Comparison of ENCODE assay signal across 21 cellular contexts in genomic region chr7:100892364-100893317, GRCh38. TPM values are rescaled to one million over a fixed set of nuclear protein-coding genes. Genes with fewer than 3 reads are reported as not detected.
DNase-seq lines count a peak whose midpoint lies in the region; ATAC-seq and TF ChIP-seq lines count a peak whose summit lies in the region.
"Had no signal": no experiment of that assay in that cellular context is flagged by ENCODE, and none has a peak within 500 bp of the region (broad histone marks: within the 10 kb centered on the region; RNA-seq: fewer than 3 reads in every experiment).

No MANE protein-coding gene starts in this region.

- H3K4me3 ChIP-seq in skeletal muscle tissue (ENCODE audit: low read length in 3 of 3): peak overlapping the region; percentile 49 to 75 (median 63)
- H3K4me3 ChIP-seq: adrenal gland, upper lobe of left lung had no signal

- peaks cover 9% of the 10 kb centered on the region for H3K27me3 Mint-ChIP-seq in activated naive CD8-positive, alpha-beta T cell
- peaks cover 42% of the 10 kb centered on the region for H3K27me3 Mint-ChIP-seq in activated naive CD8-positive, alpha-beta T cell treated with anti-CD3 and anti-CD28 coated beads, Interleukin-2, amount 50 U/mL, for 24 hours
- H3K27me3 Mint-ChIP-seq in T-cell (peaks cover 24 to 43% of the 10 kb centered on the region in 2 donors), mesothelial cell of epicardium (ENCODE audit: low read depth) (peaks cover 13% of the 10 kb centered on the region)

- H3K36me3 ChIP-seq in skeletal muscle tissue (ENCODE audit: control insufficient read depth in 3 of 3, insufficient read depth in 3 of 3, low read length in 3 of 3): peaks cover 19 to 23% (median 20%) of the 10 kb centered on the region in 3 donors

- no peak overlapping the region for H3K27ac ChIP-seq in skeletal muscle tissue (ENCODE audit: low read depth, low read length)
- H3K27ac ChIP-seq: adrenal gland, upper lobe of left lung had no signal

- H3K4me3 Mint-ChIP-seq in activated naive CD8-positive, alpha-beta T cell: peak overlapping the region; percentile 22
- no peak overlapping the region for H3K4me3 Mint-ChIP-seq in activated naive CD8-positive, alpha-beta T cell treated with anti-CD3 and anti-CD28 coated beads, Interleukin-2, amount 50 U/mL, for 24 hours
- peak overlapping the region in 2 of 3 donors; percentile 6 to 79 for H3K4me3 Mint-ChIP-seq in T-cell
- H3K4me3 Mint-ChIP-seq in mesothelial cell of epicardium: peak overlapping the region; percentile 77

- no peaks in the 10 kb centered on the region for H3K9me3 Mint-ChIP-seq in activated naive CD8-positive, alpha-beta T cell (ENCODE audit: low read depth)
- H3K9me3 Mint-ChIP-seq in activated naive CD8-positive, alpha-beta T cell treated with anti-CD3 and anti-CD28 coated beads, Interleukin-2, amount 50 U/mL, for 24 hours: no peaks in the 10 kb centered on the region
- H3K9me3 Mint-ChIP-seq in T-cell (no peaks in the 10 kb centered on the region), mesothelial cell of epicardium (no peaks in the 10 kb centered on the region)

- H3K9me3 ChIP-seq in skeletal muscle tissue (ENCODE audit: control insufficient read depth in 3 of 3, low read length in 3 of 3): no peaks in the 10 kb centered on the region
- H3K9me3 ChIP-seq: adrenal gland, upper lobe of left lung had no signal

- POLR2A ChIA-PET in T-cell (lab: Charles Lee): no interaction called here

- TF ChIP-seq CTCF in mesothelial cell of epicardium (IDR thresholded peaks at IDR 0.05; ENCODE audit: unreplicated experiment): no peak

- DNase-seq in activated naive CD8-positive, alpha-beta T cell treated with anti-CD3 and anti-CD28 coated beads, Interleukin-2, amount 50 U/mL, for 24 hours: no peak
- DNase-seq in T-cell: no peak
- DNase-seq in mesothelial cell of epicardium (ENCODE audit: low spot score in 2 of 2, unreplicated experiment in 2 of 2): no peak
- no peak for DNase-seq in GDM1 (lab: John Stamatoyannopoulos, UW)
- no peak for DNase-seq in NCI-H1417 treated with DMSO at 0.1 percent for 48 hours (lab: John Stamatoyannopoulos, UW)
- DNase-seq in epidermal melanocyte (ENCODE audit: insufficient read length, low spot score): no peak
- DNase-seq: activated CD4-positive, CD25-positive, alpha-beta regulatory T cell; activated CD8-positive, alpha-beta memory T cell treated with anti-CD3 and anti-CD28 coated beads for 24 hours; CD4-positive, CD25-positive, alpha-beta regulatory T cell; central memory CD4-positive, alpha-beta T cell; left colon; NCI-H187 treated with DMSO at 0.1 percent for 48 hours; SHP77 treated with DMSO at 0.1 percent for 48 hours; stimulated activated CD4-positive, alpha-beta T cell treated with anti-CD3 and anti-CD28 coated beads, Interleukin-15, amount 100 ng/mL, for 24 hours; stimulated activated naive CD4-positive, alpha-beta T cell; T-helper 2 cell had no signal

- peaks cover 4 to 9% (median 6%) of the 10 kb centered on the region in 3 donors for H3K27me3 ChIP-seq in skeletal muscle tissue (ENCODE audit: control insufficient read depth in 3 of 3, insufficient read depth in 3 of 3, low read length in 3 of 3)

- H3K9ac ChIP-seq in skeletal muscle tissue (ENCODE audit: low read depth in 1 of 3, low read length in 3 of 3): peak overlapping the region; percentile 68 to 87 (median 84)

- ATAC-seq in activated naive CD8-positive, alpha-beta T cell treated with anti-CD3 and anti-CD28 coated beads, Interleukin-2, amount 50 U/mL, for 24 hours: no peak
- ATAC-seq in T-cell (replicated peaks in 1 of 4): no peak
- ATAC-seq: left colon had no signal

- peaks cover 52 to 66% (median 63%) of the 10 kb centered on the region in 3 donors for H3K4me1 ChIP-seq in skeletal muscle tissue (ENCODE audit: control insufficient read depth in 3 of 3, insufficient read depth in 3 of 3, low read length in 3 of 3)

- no peak overlapping the region for H3K27ac Mint-ChIP-seq in activated naive CD8-positive, alpha-beta T cell
- no peak overlapping the region for H3K27ac Mint-ChIP-seq in activated naive CD8-positive, alpha-beta T cell treated with anti-CD3 and anti-CD28 coated beads, Interleukin-2, amount 50 U/mL, for 24 hours
- H3K27ac Mint-ChIP-seq in T-cell: no peak overlapping the region
- H3K27ac Mint-ChIP-seq in mesothelial cell of epicardium: peak overlapping the region; percentile 98

- H3K36me3 Mint-ChIP-seq in activated naive CD8-positive, alpha-beta T cell: peaks cover 8% of the 10 kb centered on the region
- H3K36me3 Mint-ChIP-seq in activated naive CD8-positive, alpha-beta T cell treated with anti-CD3 and anti-CD28 coated beads, Interleukin-2, amount 50 U/mL, for 24 hours (ENCODE audit: low read depth): peaks cover 11% of the 10 kb centered on the region
- H3K36me3 Mint-ChIP-seq in T-cell: peaks cover 5% of the 10 kb centered on the region
- peaks cover 4% of the 10 kb centered on the region for H3K36me3 Mint-ChIP-seq in mesothelial cell of epicardium

- CTCF ChIA-PET in T-cell (lab: Charles Lee): no interaction called here

- peaks cover 28% of the 10 kb centered on the region for H3K4me1 Mint-ChIP-seq in activated naive CD8-positive, alpha-beta T cell (ENCODE audit: low read depth)
- peaks cover 35% of the 10 kb centered on the region for H3K4me1 Mint-ChIP-seq in activated naive CD8-positive, alpha-beta T cell treated with anti-CD3 and anti-CD28 coated beads, Interleukin-2, amount 50 U/mL, for 24 hours
- peaks cover 23 to 36% (median 26%) of the 10 kb centered on the region in 3 donors for H3K4me1 Mint-ChIP-seq in T-cell
- H3K4me1 Mint-ChIP-seq in mesothelial cell of epicardium: peaks cover 44% of the 10 kb centered on the region

RNA-seq across cellular contexts. Expression of gene ACHE, which starts 3.0 kb away (rescaled TPM):
- total RNA-seq in T-cell (under 1 TPM; 0.13 to 0.84 (median 0.44) TPM), mesothelial cell of epicardium (9.2 to 10.4 TPM (median 9.6 TPM) in 3 replicates), skeletal muscle tissue (36.0 TPM)
- total RNA-seq: fibroblast of villous mesenchyme had no signal

RNA-seq across cellular contexts. Expression of gene UFSP1, which starts 3.1 kb away (rescaled TPM):
- total RNA-seq in T-cell (1 to 10 TPM in 4 of 5 donors, under 1 TPM in 1; 0.50 to 9.0 (median 6.2) TPM), mesothelial cell of epicardium (6.0 to 8.0 TPM (median 6.4 TPM) in 3 replicates), skeletal muscle tissue (5.7 TPM)

RNA-seq across cellular contexts. Expression of gene SRRT, which starts 17.7 kb away (rescaled TPM):
- total RNA-seq in T-cell: 100 to 1,000 TPM; 224 to 308 (median 243) TPM
- 229 to 245 TPM (median 240 TPM) in 3 replicates for total RNA-seq in mesothelial cell of epicardium
- total RNA-seq in skeletal muscle tissue: 25.1 TPM

RNA-seq across cellular contexts. Expression of gene TRIP6, which starts 25.5 kb away (rescaled TPM):
- total RNA-seq in T-cell (10 to 100 TPM in 2 of 5 donors, 1 to 10 TPM in 3; 5.6 to 14.6 (median 8.8) TPM), mesothelial cell of epicardium (101 to 109 TPM (median 107 TPM) in 3 replicates), skeletal muscle tissue (25.6 TPM)

RNA-seq across cellular contexts. Expression of gene SLC12A9, which starts 40.1 kb away (rescaled TPM):
- 10 to 100 TPM; 49.9 to 72.6 (median 70.2) TPM for total RNA-seq in T-cell
- 30.9 to 39.1 TPM (median 37.5 TPM) in 3 replicates for total RNA-seq in mesothelial cell of epicardium
- 24.5 TPM for total RNA-seq in skeletal muscle tissue
